In genomic region chr20:44215125-44215524, GRCh38 we compare ENCODE assay signal across 1 cellular context.
TF ChIP-seq lines count a peak whose summit lies in the region.

No MANE protein-coding gene starts in this region.

TF ChIP-seq in SK-N-SH, 30 proteins besides CTCF, POLR2A, EP300 and RAD21 (continued from another document):
- TF ChIP-seq REST (IDR thresholded peaks at IDR 0.05; ENCODE audit: low read depth, low read length) (no peak), EZH2phosphoT487 (IDR thresholded peaks at IDR 0.05; ENCODE audit: borderline replicate concordance, low read depth) (no peak), NRF1 (IDR thresholded peaks at IDR 0.05; ENCODE audit: low read depth, low read length) (no peak), NFIC (IDR thresholded peaks at IDR 0.05; ENCODE audit: borderline replicate concordance) (no peak), ZBTB33 (IDR thresholded peaks at IDR 0.05; ENCODE audit: borderline replicate concordance, low read depth) (no peak), GATA2 (CRISPR knock-in tag; IDR thresholded peaks at IDR 0.05) (no peak), IRF3 (IDR thresholded peaks at IDR 0.05; ENCODE audit: low read depth, low read length) (no peak), USF1 (IDR thresholded peaks at IDR 0.05; ENCODE audit: borderline replicate concordance, low read depth) (no peak), YY1 (IDR thresholded peaks at IDR 0.05; ENCODE audit: low read depth) (no peak), FOXM1 (IDR thresholded peaks at IDR 0.05; ENCODE audit: low read depth) (no peak), SIN3A (IDR thresholded peaks at IDR 0.05; ENCODE audit: borderline replicate concordance, low read depth, low read length) (no peak), RFX5 (IDR thresholded peaks at IDR 0.05; ENCODE audit: low read length) (no peak)
